Comparison of ENCODE assay signal across 10 cellular contexts in the genomic region with DNA sequence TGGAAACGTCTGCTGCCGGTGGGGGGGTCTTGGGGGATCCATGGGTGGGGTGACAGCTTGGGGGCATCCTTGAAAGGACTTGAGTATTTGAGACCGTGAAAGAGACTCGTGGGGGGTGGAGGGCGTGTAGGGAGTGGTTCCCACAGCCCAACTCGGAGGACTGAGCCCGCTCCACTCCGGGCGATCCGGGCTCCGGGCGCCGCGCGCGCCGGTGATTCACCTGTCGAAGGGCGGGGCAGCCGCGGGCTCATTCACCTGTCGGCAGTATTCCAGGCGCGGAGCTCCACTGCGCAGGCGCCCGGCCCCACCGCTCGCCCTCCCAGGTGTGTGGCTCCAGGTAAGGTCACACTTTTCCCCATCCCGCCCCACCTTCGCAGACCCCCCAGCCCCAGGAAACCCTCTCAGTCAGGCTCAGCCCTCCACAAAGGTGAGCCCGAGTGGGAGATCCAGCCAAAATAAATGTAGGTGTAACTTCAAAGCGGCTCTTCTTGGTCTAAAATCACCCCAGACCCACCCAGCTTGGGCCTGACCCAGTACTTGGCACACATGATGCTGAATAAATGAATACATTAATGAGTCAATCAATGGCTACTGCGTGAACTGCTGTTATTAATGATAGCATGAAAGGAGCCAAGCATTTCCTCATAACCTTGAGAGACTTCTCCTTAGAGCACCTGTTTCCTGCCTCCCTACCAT. TPM values are rescaled to one million over a fixed set of nuclear protein-coding genes. Genes with fewer than 3 reads are reported as not detected.
DNase-seq lines count a peak whose midpoint lies in the region; ATAC-seq and TF ChIP-seq lines count a peak whose summit lies in the region.
"Had no signal": no experiment of that assay in that cellular context is flagged by ENCODE, and none has a peak within 500 bp of the region (broad histone marks: within the 10 kb centered on the region; RNA-seq: fewer than 3 reads in every experiment).

No MANE protein-coding gene starts in this region.

- POLR2A ChIA-PET in activated B cell treated with CpG ODN at 0.5 μM for 24 hours (lab: Charles Lee): interaction anchor here (0.6 kb wide), 1 partner anchor 24 kb away, joined by 3 read pairs; no protein-coding TSS in a partner anchor
- POLR2A ChIA-PET in CD8-positive, alpha-beta memory T cell (lab: Charles Lee): no interaction called here

- H3K36me3 Mint-ChIP-seq in activated B cell treated with CpG ODN at 0.5 μM for 24 hours (ENCODE audit: low read depth): no peaks in the 10 kb centered on the region
- peaks cover 0 to 5% (median 0%) of the 10 kb centered on the region in 3 donors for H3K36me3 Mint-ChIP-seq in CD8-positive, alpha-beta memory T cell

- peak overlapping the region in 1 of 2 donors; percentile 38 for H3K4me3 Mint-ChIP-seq in stimulated activated naive CD8-positive, alpha-beta T cell treated with anti-CD3 and anti-CD28 coated beads, Interleukin-15, amount 100 ng/mL, for 72 hours
- peak overlapping the region; percentile 44 for H3K4me3 Mint-ChIP-seq in activated B cell treated with CpG ODN at 0.5 μM for 24 hours
- H3K4me3 Mint-ChIP-seq in CD8-positive, alpha-beta memory T cell: peak overlapping the region in 1 of 7 donors; percentile 52
- H3K4me3 Mint-ChIP-seq: T-helper 1 cell treated with Interleukin-12 subunit alpha and Interleukin-12 subunit beta and Interleukin-4 antibody, amounts not matched to agents 30 μg/mL and 1 μg/mL, for 36 hours had no signal

- H3K4me1 ChIP-seq in left lung: peaks cover 0 to 25% of the 10 kb centered on the region in 2 donors
- H3K4me1 ChIP-seq in CD8-positive, alpha-beta memory T cell (ENCODE audit: insufficient read depth, low read length): no peaks in the 10 kb centered on the region

- intact Hi-C loops in activated B cell treated with CpG ODN at 0.5 μM for 24 hours (cut with micrococcal nuclease): loop anchor here (5.0 kb wide), 1 partner anchor 36 kb away; the partner anchor contains the start of gene EPHX3
- intact Hi-C loops in left lung (cut with DNase I): no loop called here

- ATAC-seq in stimulated activated naive CD8-positive, alpha-beta T cell treated with anti-CD3 and anti-CD28 coated beads, Interleukin-15, Interleukin-2, amounts not matched to agents 100 U/mL and 50 U/mL, for 24 hours: no peak
- no peak for ATAC-seq in stimulated activated naive CD8-positive, alpha-beta T cell treated with anti-CD3 and anti-CD28 coated beads, Interleukin-15, amount 100 ng/mL, for 72 hours
- ATAC-seq in activated B cell treated with CpG ODN at 0.5 μM for 24 hours (ENCODE audit: low read depth) (no peak), left lung (peak; percentile 86), HG03025 (IDR thresholded peaks at IDR 0.05; ENCODE audit: low FRiP score, unreplicated experiment) (no peak), GM19397 (IDR thresholded peaks at IDR 0.05; ENCODE audit: unreplicated experiment) (no peak)

- peaks cover 0 to 5% of the 10 kb centered on the region in 2 donors for H3K36me3 ChIP-seq in left lung
- H3K36me3 ChIP-seq in CD8-positive, alpha-beta memory T cell (ENCODE audit: insufficient read depth, low read length): no peaks in the 10 kb centered on the region

- no peaks in the 10 kb centered on the region for H3K9me3 ChIP-seq in left lung
- no peaks in the 10 kb centered on the region for H3K9me3 ChIP-seq in CD8-positive, alpha-beta memory T cell (ENCODE audit: low read length)

- peaks cover 0 to 87% of the 10 kb centered on the region in 2 donors for H3K27me3 ChIP-seq in left lung
- peaks cover 34% of the 10 kb centered on the region for H3K27me3 ChIP-seq in CD8-positive, alpha-beta memory T cell (ENCODE audit: insufficient read depth, low read length, poor library complexity, severe bottlenecking)

- peaks cover 19% of the 10 kb centered on the region for H3K4me1 Mint-ChIP-seq in stimulated activated naive CD8-positive, alpha-beta T cell treated with anti-CD3 and anti-CD28 coated beads, Interleukin-15, amount 100 ng/mL, for 72 hours
- H3K4me1 Mint-ChIP-seq in activated B cell treated with CpG ODN at 0.5 μM for 24 hours: peaks cover 29% of the 10 kb centered on the region
- H3K4me1 Mint-ChIP-seq in CD8-positive, alpha-beta memory T cell: peaks cover 22 to 40% (median 27%) of the 10 kb centered on the region in 3 donors

- peaks cover 78% of the 10 kb centered on the region for H3K27me3 Mint-ChIP-seq in stimulated activated naive CD8-positive, alpha-beta T cell treated with anti-CD3 and anti-CD28 coated beads, Interleukin-15, amount 100 ng/mL, for 72 hours
- peaks cover 55% of the 10 kb centered on the region for H3K27me3 Mint-ChIP-seq in activated B cell treated with CpG ODN at 0.5 μM for 24 hours
- peaks cover 45 to 70% of the 10 kb centered on the region in 2 donors for H3K27me3 Mint-ChIP-seq in CD8-positive, alpha-beta memory T cell

- CTCF ChIA-PET in activated B cell treated with CpG ODN at 0.5 μM for 24 hours (lab: Charles Lee): no interaction called here
- CTCF ChIA-PET in CD8-positive, alpha-beta memory T cell (lab: Charles Lee): no interaction called here

- DNase-seq in stimulated activated naive CD8-positive, alpha-beta T cell treated with anti-CD3 and anti-CD28 coated beads, Interleukin-15, Interleukin-2, amounts not matched to agents 100 U/mL and 50 U/mL, for 24 hours: peak; percentile 16
- DNase-seq in stimulated activated naive CD8-positive, alpha-beta T cell treated with anti-CD3 and anti-CD28 coated beads, Interleukin-15, amount 100 ng/mL, for 72 hours: no peak
- no peak for DNase-seq in activated B cell treated with CpG ODN at 0.5 μM for 24 hours
- DNase-seq in left lung: peak; percentile 79 to 92
- no peak for DNase-seq in CD8-positive, alpha-beta memory T cell
- DNase-seq in SHP77 treated with DMSO at 0.1 percent for 48 hours (lab: John Stamatoyannopoulos, UW): no peak

- peak overlapping the region in 1 of 2 donors; percentile 23 for H3K27ac ChIP-seq in left lung
- no peak overlapping the region for H3K27ac ChIP-seq in CD8-positive, alpha-beta memory T cell (ENCODE audit: low read depth, low read length)

- TF ChIP-seq CTCF in activated B cell treated with CpG ODN at 0.5 μM for 24 hours (IDR thresholded peaks at IDR 0.05) (no peak), left lung (IDR thresholded peaks at IDR 0.05) (no peak)

- peak overlapping the region in 1 of 2 donors; percentile 28 for H3K4me3 ChIP-seq in left lung
- no peak overlapping the region for H3K4me3 ChIP-seq in CD8-positive, alpha-beta memory T cell (ENCODE audit: low read length)

- no peaks in the 10 kb centered on the region for H3K9me3 Mint-ChIP-seq in stimulated activated naive CD8-positive, alpha-beta T cell treated with anti-CD3 and anti-CD28 coated beads, Interleukin-15, amount 100 ng/mL, for 72 hours
- H3K9me3 Mint-ChIP-seq in activated B cell treated with CpG ODN at 0.5 μM for 24 hours: no peaks in the 10 kb centered on the region
- peaks cover 0 to 2% (median 0%) of the 10 kb centered on the region in 5 donors for H3K9me3 Mint-ChIP-seq in CD8-positive, alpha-beta memory T cell
- H3K9me3 Mint-ChIP-seq: T-helper 1 cell treated with Interleukin-12 subunit alpha and Interleukin-12 subunit beta and Interleukin-4 antibody, amounts not matched to agents 30 μg/mL and 1 μg/mL, for 36 hours had no signal

- H3K27ac Mint-ChIP-seq in stimulated activated naive CD8-positive, alpha-beta T cell treated with anti-CD3 and anti-CD28 coated beads, Interleukin-15, amount 100 ng/mL, for 72 hours: no peak overlapping the region
- no peak overlapping the region for H3K27ac Mint-ChIP-seq in activated B cell treated with CpG ODN at 0.5 μM for 24 hours
- no peak overlapping the region for H3K27ac Mint-ChIP-seq in CD8-positive, alpha-beta memory T cell
- H3K27ac Mint-ChIP-seq: T-helper 1 cell treated with Interleukin-12 subunit alpha and Interleukin-12 subunit beta and Interleukin-4 antibody, amounts not matched to agents 30 μg/mL and 1 μg/mL, for 36 hours had no signal

RNA-seq across cellular contexts. Expression of gene NOTCH3, which starts 4.7 kb away (rescaled TPM):
- total RNA-seq in activated B cell treated with CpG ODN at 0.5 μM for 24 hours: not detected in 2 replicates
- 10 to 100 TPM; 73.2 to 94.1 TPM for total RNA-seq in left lung
- total RNA-seq in CD8-positive, alpha-beta memory T cell: under 1 TPM in 1 of 2 experiments, not detected in 1; 0.04 TPM
- polyA plus RNA-seq in CD8-positive, alpha-beta memory T cell: not detected

RNA-seq across cellular contexts. Expression of gene EPHX3, which starts 36.1 kb away (rescaled TPM):
- total RNA-seq in activated B cell treated with CpG ODN at 0.5 μM for 24 hours: not detected in 2 replicates
- 1 to 10 TPM; 1.6 to 7.6 TPM for total RNA-seq in left lung
- total RNA-seq in CD8-positive, alpha-beta memory T cell: not detected
- not detected for polyA plus RNA-seq in CD8-positive, alpha-beta memory T cell
- total RNA-seq: lung microvascular endothelial cell had no signal

Comparison
In these comparisons a context has a peak if more than half of its experiments do, and no peak if none do; other contexts are left out.
1. DNase-seq: peak in stimulated activated naive CD8-positive, alpha-beta T cell treated with anti-CD3 and anti-CD28 coated beads, Interleukin-15, Interleukin-2, amounts not matched to agents 100 U/mL and 50 U/mL, for 24 hours (single experiment) and left lung (2 of 2); none in stimulated activated naive CD8-positive, alpha-beta T cell treated with anti-CD3 and anti-CD28 coated beads, Interleukin-15, amount 100 ng/mL, for 72 hours (0 of 2), activated B cell treated with CpG ODN at 0.5 μM for 24 hours (single experiment), CD8-positive, alpha-beta memory T cell (0 of 5) and SHP77 treated with DMSO at 0.1 percent for 48 hours (single experiment).
2. RNA of gene NOTCH3, which starts 4.7 kb away (total RNA-seq): 73.2 to 94.1 TPM in left lung; 0.04 TPM in CD8-positive, alpha-beta memory T cell and not detected in activated B cell treated with CpG ODN at 0.5 μM for 24 hours; every median in the first group is over 10 times any median in the second.